8 cellular contexts compared by ENCODE assay signal in genomic region chr11:5992604-5993251, GRCh38. TPM values are rescaled to one million over a fixed set of nuclear protein-coding genes. Genes with fewer than 3 reads are reported as not detected.
DNase-seq lines count a peak whose midpoint lies in the region; ATAC-seq, FAIRE-seq and TF ChIP-seq lines count a peak whose summit lies in the region.

No MANE protein-coding gene starts in this region.

- TF ChIP-seq CTCF in OCI-LY7 (conservative IDR thresholded peaks at IDR 0.05; ENCODE audit: low read length) (peak; percentile 80), gastroesophageal sphincter (IDR thresholded peaks at IDR 0.05) (peak in 1 of 4 experiments; percentile 22)

- H2AFZ ChIP-seq in OCI-LY7 (ENCODE audit: low read length), result no peak overlapping the region

- intact Hi-C loops in OCI-LY7 (cut with micrococcal nuclease; ENCODE audit: unreplicated experiment) (loop anchor here (1.0 kb wide), 1 partner anchor 361 kb away; no protein-coding TSS in a partner anchor), posterior cingulate gyrus (cut with DNase I) (no loop called here)

- no TSS peak for BruUV-seq in OCI-LY7 (replicated peaks; lab: Mats Ljungman, UMichigan)

- H3K4me1 ChIP-seq in OCI-LY7 (ENCODE audit: insufficient read depth, low read length, poor library complexity, severe bottlenecking), result no peaks in the 10 kb centered on the region
- H3K4me1 ChIP-seq in gastroesophageal sphincter, result no peaks in the 10 kb centered on the region

- no peaks in the 10 kb centered on the region for H3K9me2 ChIP-seq in OCI-LY7 (ENCODE audit: insufficient read depth, low read length)

- CTCF ChIA-PET in OCI-LY7 (lab: Charles Lee; ENCODE audit: unreplicated experiment), result no interaction called here

- TF ChIP-seq POLR2A in gastroesophageal sphincter (IDR thresholded peaks at IDR 0.05), result no peak

- peaks cover 8% of the 10 kb centered on the region for H3K27me3 ChIP-seq in gastroesophageal sphincter

- no peaks in the 10 kb centered on the region for H3K9me3 ChIP-seq in OCI-LY7 (ENCODE audit: low read length)
- no peaks in the 10 kb centered on the region for H3K9me3 ChIP-seq in gastroesophageal sphincter

- no peaks in the 10 kb centered on the region for H3K79me2 ChIP-seq in OCI-LY7 (ENCODE audit: insufficient read depth, low read depth, low read length)

- POLR2A ChIA-PET in OCI-LY7 (lab: Charles Lee), result interaction anchor here (1.0 kb wide), 1 partner anchor 388 kb away, joined by 3 read pairs; no protein-coding TSS in a partner anchor

- WGBS in gastroesophageal sphincter (ENCODE audit: low coverage in 1 of 2), 2 donors, result 43 to 62% methylated on average over 2 to 3 of the region's 3 CpGs

- no peak overlapping the region for H3K4me2 ChIP-seq in OCI-LY7 (ENCODE audit: low read length)

- H3K27ac ChIP-seq in OCI-LY7 (ENCODE audit: low read depth, low read length, poor library complexity, severe bottlenecking), result no peak overlapping the region
- no peak overlapping the region for H3K27ac ChIP-seq in gastroesophageal sphincter

- H3K36me3 ChIP-seq in OCI-LY7 (ENCODE audit: insufficient read depth, low read length), result no peaks in the 10 kb centered on the region
- H3K36me3 ChIP-seq in gastroesophageal sphincter, result no peaks in the 10 kb centered on the region

- no peak for TF ChIP-seq EP300 in gastroesophageal sphincter (IDR thresholded peaks at IDR 0.05)

- DNase-seq in AML-193 (lab: John Stamatoyannopoulos, UW) (peak; percentile 12 to 37), GM19238 (ENCODE audit: insufficient read length, low spot score) (peak; percentile 8), OCI-LY7 (ENCODE audit: low spot score) (peak; percentile 25), glomerular visceral epithelial cell (ENCODE audit: extremely low spot score) (peak; percentile 7), RCC 7860 (ENCODE audit: low spot score) (no peak), posterior cingulate gyrus (no peak)

- no peak for FAIRE-seq in RCC 7860 (lab: Jason Lieb, UNC)

- ATAC-seq in gastroesophageal sphincter (no peak), GM21381 (IDR thresholded peaks at IDR 0.05; ENCODE audit: unreplicated experiment) (no peak)

- H3K4me3 ChIP-seq in OCI-LY7 (ENCODE audit: low read depth, low read length, poor library complexity, severe bottlenecking) (no peak overlapping the region), gastroesophageal sphincter (no peak overlapping the region)

- H4K20me1 ChIP-seq in OCI-LY7 (ENCODE audit: insufficient read depth, low read length), result no peaks in the 10 kb centered on the region

RNA-seq across cellular contexts. Expression of gene OR52L1, which starts 5.9 kb away (rescaled TPM):
- total RNA-seq in OCI-LY7 (2014; rRNA removed; shearing (Covaris generic)), result not detected in 2 replicates
- total RNA-seq in OCI-LY7 (2022) (not detected in 2 replicates), gastroesophageal sphincter (not detected)

RNA-seq across cellular contexts. Expression of gene OR56A4, which starts 14.0 kb away (rescaled TPM):
- not detected in 2 replicates for total RNA-seq in OCI-LY7 (2014; rRNA removed; shearing (Covaris generic))
- total RNA-seq in OCI-LY7 (2022) (0.11 TPM in 1 of 2 replicates, not detected in the other), gastroesophageal sphincter (not detected)

RNA-seq across cellular contexts. Expression of gene OR56A5, which starts 24.4 kb away (rescaled TPM):
- not detected in 2 replicates for total RNA-seq in OCI-LY7 (2014; rRNA removed; shearing (Covaris generic))
- total RNA-seq in OCI-LY7 (2022) (not detected in 2 replicates), gastroesophageal sphincter (not detected)

RNA-seq across cellular contexts. Expression of gene OR56A1, which starts 37.8 kb away (rescaled TPM):
- not detected in 2 replicates for total RNA-seq in OCI-LY7 (2014; rRNA removed; shearing (Covaris generic))
- total RNA-seq in OCI-LY7 (2022), result not detected in 2 replicates
- under 1 TPM in 1 of 4 donors, not detected in 3; 0.23 TPM for total RNA-seq in gastroesophageal sphincter

RNA-seq across cellular contexts. Expression of gene OR56A3, which starts 50.7 kb away (rescaled TPM):
- not detected in 2 replicates for total RNA-seq in OCI-LY7 (2014; rRNA removed; shearing (Covaris generic))
- not detected in 2 replicates for total RNA-seq in OCI-LY7 (2022)
- total RNA-seq in gastroesophageal sphincter, result not detected

Comparison
In these comparisons a context has a peak if more than half of its experiments do, and no peak if none do; other contexts are left out.
1. DNase-seq: peak in AML-193 (2 of 2), GM19238 (single experiment), OCI-LY7 (single experiment) and glomerular visceral epithelial cell (single experiment); none in RCC 7860 (single experiment) and posterior cingulate gyrus (0 of 10).